Comparison of ENCODE assay signal across 1 cellular context in genomic region chr5:149242339-149242738, GRCh38.
TF ChIP-seq lines count a peak whose summit lies in the region.

No MANE protein-coding gene starts in this region.

TF ChIP-seq in K562, 482 proteins besides CTCF, POLR2A, EP300 and RAD21:
- TF ChIP-seq, protein P1, sequence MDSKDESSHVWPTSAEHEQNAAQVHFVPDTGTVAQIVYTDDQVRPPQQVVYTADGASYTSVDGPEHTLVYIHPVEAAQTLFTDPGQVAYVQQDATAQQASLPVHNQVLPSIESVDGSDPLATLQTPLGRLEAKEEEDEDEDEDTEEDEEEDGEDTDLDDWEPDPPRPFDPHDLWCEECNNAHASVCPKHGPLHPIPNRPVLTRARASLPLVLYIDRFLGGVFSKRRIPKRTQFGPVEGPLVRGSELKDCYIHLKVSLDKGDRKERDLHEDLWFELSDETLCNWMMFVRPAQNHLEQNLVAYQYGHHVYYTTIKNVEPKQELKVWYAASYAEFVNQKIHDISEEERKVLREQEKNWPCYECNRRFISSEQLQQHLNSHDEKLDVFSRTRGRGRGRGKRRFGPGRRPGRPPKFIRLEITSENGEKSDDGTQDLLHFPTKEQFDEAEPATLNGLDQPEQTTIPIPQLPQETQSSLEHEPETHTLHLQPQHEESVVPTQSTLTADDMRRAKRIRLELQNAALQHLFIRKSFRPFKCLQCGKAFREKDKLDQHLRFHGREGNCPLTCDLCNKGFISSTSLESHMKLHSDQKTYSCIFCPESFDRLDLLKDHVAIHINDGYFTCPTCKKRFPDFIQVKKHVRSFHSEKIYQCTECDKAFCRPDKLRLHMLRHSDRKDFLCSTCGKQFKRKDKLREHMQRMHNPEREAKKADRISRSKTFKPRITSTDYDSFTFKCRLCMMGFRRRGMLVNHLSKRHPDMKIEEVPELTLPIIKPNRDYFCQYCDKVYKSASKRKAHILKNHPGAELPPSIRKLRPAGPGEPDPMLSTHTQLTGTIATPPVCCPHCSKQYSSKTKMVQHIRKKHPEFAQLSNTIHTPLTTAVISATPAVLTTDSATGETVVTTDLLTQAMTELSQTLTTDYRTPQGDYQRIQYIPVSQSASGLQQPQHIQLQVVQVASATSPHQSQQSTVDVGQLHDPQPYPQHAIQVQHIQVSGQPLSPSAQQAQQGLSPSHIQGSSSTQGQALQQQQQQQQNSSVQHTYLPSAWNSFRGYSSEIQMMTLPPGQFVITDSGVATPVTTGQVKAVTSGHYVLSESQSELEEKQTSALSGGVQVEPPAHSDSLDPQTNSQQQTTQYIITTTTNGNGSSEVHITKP (IDR thresholded peaks at IDR 0.05; ENCODE audit: partially characterized antibody) = peak; percentile 60
- no peak for TF ChIP-seq NR2C2 (CRISPR knock-in tag; IDR thresholded peaks at IDR 0.05)
- TF ChIP-seq NR2C2 (tag; IDR thresholded peaks at IDR 0.05) = peak; percentile 25; the same call in 1 of the 2 replicates
- TF ChIP-seq ZNF165 (CRISPR knock-in tag; IDR thresholded peaks at IDR 0.05; ENCODE audit: borderline replicate concordance) = no peak
- TF ChIP-seq ETV1 (tag; conservative IDR thresholded peaks at IDR 0.05; ENCODE audit: low read depth) = 0 out of 2 replicates have a peak, but pooled peaks have one; percentile 40
- TF ChIP-seq SMAD4 (CRISPR knock-in tag; conservative IDR thresholded peaks at IDR 0.05) = peak; percentile 73
